In genomic region chr9:125297917-125298316, GRCh38 we compare ENCODE assay signal across 20 cellular contexts. TPM values are rescaled to one million over a fixed set of nuclear protein-coding genes. Genes with fewer than 3 reads are reported as not detected.
DNase-seq lines count a peak whose midpoint lies in the region; ATAC-seq and TF ChIP-seq lines count a peak whose summit lies in the region.
"Had no signal": no experiment of that assay in that cellular context is flagged by ENCODE, and none has a peak within 500 bp of the region (broad histone marks: within the 10 kb centered on the region; RNA-seq: fewer than 3 reads in every experiment).

No MANE protein-coding gene starts in this region.

- POLR2A ChIA-PET in Panc1 (lab: Charles Lee) = no interaction called here

- BruUV-seq in Panc1 (replicated peaks; lab: Mats Ljungman, UMichigan) = no TSS peak

- DNase-seq in activated naive CD8-positive, alpha-beta T cell treated with anti-CD3 and anti-CD28 coated beads for 36 hours = no peak
- DNase-seq in Panc1 (ENCODE audit: low read depth, low spot score) (no peak), dermis blood vessel endothelial cell (peak; percentile 10), type B pancreatic cell (ENCODE audit: extremely low spot score, unreplicated experiment) (no peak), activated gamma-delta T cell treated with Interleukin-2 at 50 U/mL for 16 hours (no peak)
- DNase-seq: COR-L47, DMS 273 treated with DMSO at 0.1 percent for 48 hours, DMS79 treated with DMSO at 0.1 percent for 48 hours, H7, MG63, NCI-H1417, NCI-H1694 treated with DMSO at 0.1 percent for 48 hours, NCI-H2081 treated with DMSO at 0.1 percent for 48 hours, NCI-H446, NCI-H526, Right ventricle myocardium superior had no signal

- peak overlapping the region; percentile 75 for H3K27ac Mint-ChIP-seq in activated naive CD8-positive, alpha-beta T cell
- no peak overlapping the region for H3K27ac Mint-ChIP-seq in activated naive CD8-positive, alpha-beta T cell treated with anti-CD3 and anti-CD28 coated beads for 36 hours
- H3K27ac Mint-ChIP-seq in type B pancreatic cell = peak overlapping the region; percentile 48

- no peaks in the 10 kb centered on the region for H3K36me3 Mint-ChIP-seq in activated naive CD8-positive, alpha-beta T cell
- peaks cover 15% of the 10 kb centered on the region for H3K36me3 Mint-ChIP-seq in activated naive CD8-positive, alpha-beta T cell treated with anti-CD3 and anti-CD28 coated beads for 36 hours
- H3K36me3 Mint-ChIP-seq in type B pancreatic cell = peaks cover 15% of the 10 kb centered on the region

- peak overlapping the region; percentile 21; the same call in 1 of the 2 replicates for H3K27ac ChIP-seq in Panc1 (ENCODE audit: low read length)

- H3K9me3 ChIP-seq in Panc1 (ENCODE audit: control insufficient read depth, insufficient read depth, low read depth, low read length) = no peaks in the 10 kb centered on the region
- H3K9me3 ChIP-seq: MG63 had no signal

- H3K4me3 ChIP-seq in Panc1 (ENCODE audit: low read depth in 2 of 2, low read length in 2 of 2) = no peak overlapping the region
- H3K4me3 ChIP-seq: MG63 had no signal

- in situ Hi-C loops in Panc1 (cut with HindIII; ENCODE audit: low pct_unique_long_range_greater_than_20kb, low sequenced_read_pairs) = no loop called here

- TF ChIP-seq CTCF in Panc1 (IDR thresholded peaks at IDR 0.05) = no peak
- no peak for TF ChIP-seq CTCF in type B pancreatic cell (conservative IDR thresholded peaks at IDR 0.05)

- peaks cover 9% of the 10 kb centered on the region for H3K4me1 Mint-ChIP-seq in activated naive CD8-positive, alpha-beta T cell (ENCODE audit: low read depth)
- no peaks in the 10 kb centered on the region for H3K4me1 Mint-ChIP-seq in activated naive CD8-positive, alpha-beta T cell treated with anti-CD3 and anti-CD28 coated beads for 36 hours
- H3K4me1 Mint-ChIP-seq in type B pancreatic cell (ENCODE audit: unreplicated experiment) = peaks cover 8% of the 10 kb centered on the region
- H3K4me1 Mint-ChIP-seq: B cell, CD14-positive monocyte had no signal

- H3K4me1 ChIP-seq in Panc1 (ENCODE audit: control insufficient read depth, insufficient read depth, low read length) = peaks cover 14% of the 10 kb centered on the region

- no peaks in the 10 kb centered on the region for H3K36me3 ChIP-seq in Panc1 (ENCODE audit: control insufficient read depth, insufficient read depth, low read length)

- no peak for ATAC-seq in Panc1
- ATAC-seq in HG03139 (IDR thresholded peaks at IDR 0.05; ENCODE audit: unreplicated experiment) = no peak

- no peak overlapping the region for H3K4me3 Mint-ChIP-seq in activated naive CD8-positive, alpha-beta T cell
- H3K4me3 Mint-ChIP-seq in activated naive CD8-positive, alpha-beta T cell treated with anti-CD3 and anti-CD28 coated beads for 36 hours = no peak overlapping the region
- H3K4me3 Mint-ChIP-seq in type B pancreatic cell = no peak overlapping the region
- H3K4me3 Mint-ChIP-seq: B cell, CD14-positive monocyte had no signal

- CTCF ChIA-PET in Panc1 (lab: Charles Lee) = no interaction called here

- no peaks in the 10 kb centered on the region for H3K9me3 Mint-ChIP-seq in activated naive CD8-positive, alpha-beta T cell (ENCODE audit: low read depth)
- H3K9me3 Mint-ChIP-seq in activated naive CD8-positive, alpha-beta T cell treated with anti-CD3 and anti-CD28 coated beads for 36 hours = no peaks in the 10 kb centered on the region
- H3K9me3 Mint-ChIP-seq in type B pancreatic cell = no peaks in the 10 kb centered on the region

- no peaks in the 10 kb centered on the region for H3K27me3 ChIP-seq in Panc1 (ENCODE audit: control insufficient read depth, insufficient read depth, low read length)
- H3K27me3 ChIP-seq: MG63 had no signal

- intact Hi-C loops in Panc1 (cut with micrococcal nuclease; ENCODE audit: unreplicated experiment) = no loop called here

- H3K27me3 Mint-ChIP-seq in activated naive CD8-positive, alpha-beta T cell = no peaks in the 10 kb centered on the region
- no peaks in the 10 kb centered on the region for H3K27me3 Mint-ChIP-seq in activated naive CD8-positive, alpha-beta T cell treated with anti-CD3 and anti-CD28 coated beads for 36 hours
- H3K27me3 Mint-ChIP-seq in type B pancreatic cell = no peaks in the 10 kb centered on the region
- H3K27me3 Mint-ChIP-seq: B cell had no signal

RNA-seq across cellular contexts. Expression of gene GAPVD1, which starts 36.3 kb away (rescaled TPM):
- total RNA-seq in activated naive CD8-positive, alpha-beta T cell treated with anti-CD3 and anti-CD28 coated beads for 36 hours = 10 to 100 TPM; 44.0 to 47.1 TPM
- total RNA-seq in Panc1 (2021; ENCODE audit: unreplicated experiment) = 48.6 TPM
- 21.5 TPM for polyA plus RNA-seq in Panc1 (2012; ENCODE audit: insufficient read length)
- 62.5 and 63.1 TPM in 2 replicates for total RNA-seq in dermis blood vessel endothelial cell
- 44.4 and 52.4 TPM in 2 replicates for total RNA-seq in type B pancreatic cell (ENCODE audit: low replicate concordance)

RNA-seq across cellular contexts. Expression of gene HSPA5, which starts 56.8 kb away (rescaled TPM):
- 100 to 1,000 TPM; 242 TPM for total RNA-seq in activated naive CD8-positive, alpha-beta T cell treated with anti-CD3 and anti-CD28 coated beads for 36 hours
- total RNA-seq in Panc1 (2021; ENCODE audit: unreplicated experiment) (281 TPM), dermis blood vessel endothelial cell (127 and 380 TPM in 2 replicates), type B pancreatic cell (ENCODE audit: low replicate concordance) (269 and 299 TPM in 2 replicates)
- polyA plus RNA-seq in Panc1 (2012; ENCODE audit: insufficient read length) = 225 TPM
